ENCODE assay signal across 14 cellular contexts in genomic region chr16:8751481-8752311, GRCh38. TPM values are rescaled to one million over a fixed set of nuclear protein-coding genes. Genes with fewer than 3 reads are reported as not detected.
A peak's percentile ranks its signal among the peaks of the same experiment; 100 is the strongest.
DNase-seq lines count a peak whose midpoint lies in the region; ATAC-seq and TF ChIP-seq lines count a peak whose summit lies in the region.
"Had no signal": no experiment of that assay in that cellular context is flagged by ENCODE, and none has a peak within 500 bp of the region (broad histone marks: within the 10 kb centered on the region; RNA-seq: fewer than 3 reads in every experiment).

No MANE protein-coding gene starts in this region.

- ATAC-seq in body of pancreas (peak; percentile 81), GM18907 (IDR thresholded peaks at IDR 0.05; ENCODE audit: unreplicated experiment) (no peak)

- TF ChIP-seq CTCF in A673 (conservative IDR thresholded peaks at IDR 0.05; ENCODE audit: low read depth, low read length) (no peak), body of pancreas (IDR thresholded peaks at IDR 0.05) (no peak)

- POLR2A ChIA-PET in A673 (lab: Charles Lee; ENCODE audit: low non-redundant PET) = no interaction called here

- no peak overlapping the region for H3K27ac ChIP-seq in A673 (ENCODE audit: low read depth, low read length, poor library complexity, severe bottlenecking)
- peak overlapping the region; percentile 47 to 75 (median 54) for H3K27ac ChIP-seq in body of pancreas

- H3K36me3 ChIP-seq in A673 (ENCODE audit: insufficient read depth, low read length, poor library complexity, severe bottlenecking) = no peaks in the 10 kb centered on the region
- no peaks in the 10 kb centered on the region for H3K36me3 ChIP-seq in body of pancreas (replicated peaks in 1 of 2; ENCODE audit: insufficient read depth in 1 of 2, low read depth in 2 of 2)

- H3K27me3 ChIP-seq in A673 (replicated peaks; ENCODE audit: insufficient read depth, low read depth, low read length, poor library complexity) = no peaks in the 10 kb centered on the region
- no peaks in the 10 kb centered on the region for H3K27me3 ChIP-seq in body of pancreas

- intact Hi-C loops in A673 (cut with micrococcal nuclease; ENCODE audit: unreplicated experiment) = no loop called here
- intact Hi-C loops in body of pancreas (cut with DNase I) = no loop called here

- H3K4me3 ChIP-seq in A673 (ENCODE audit: low read depth, low read length, poor library complexity, severe bottlenecking) = no peak overlapping the region
- no peak overlapping the region for H3K4me3 ChIP-seq in body of pancreas

- H3K9me3 ChIP-seq in A673 (ENCODE audit: low read depth, low read length, poor library complexity, severe bottlenecking) = no peaks in the 10 kb centered on the region
- H3K9me3 ChIP-seq in body of pancreas = no peaks in the 10 kb centered on the region

- BruUV-seq in A673 (replicated peaks; lab: Mats Ljungman, UMichigan) = no TSS peak

- DNase-seq in A673 (ENCODE audit: low spot score) = peak; percentile 37
- peak; percentile 6 for DNase-seq in HK-2 (ENCODE audit: unreplicated experiment)
- peak in 3 of 4 donors; percentile 25 to 47 (median 32) for DNase-seq in body of pancreas
- peak; percentile 76 for DNase-seq in islet precursor cell
- no peak for DNase-seq in Ammon's horn (ENCODE audit: low spot score)
- DNase-seq in DMS114 treated with DMSO at 0.1 percent for 48 hours (lab: John Stamatoyannopoulos, UW; ENCODE audit: unreplicated experiment) = no peak
- no peak for DNase-seq in stimulated activated naive CD4-positive, alpha-beta T cell (lab: John Stamatoyannopoulos, UW)
- DNase-seq: CD4-positive, CD25-positive, alpha-beta regulatory T cell; cortex of kidney; H9; midbrain; NCI-H510A; T-helper 2 cell had no signal

- H3K4me1 ChIP-seq in A673 (ENCODE audit: insufficient read depth, low read length, poor library complexity, severe bottlenecking) = no peaks in the 10 kb centered on the region
- H3K4me1 ChIP-seq in body of pancreas = peaks cover 33% of the 10 kb centered on the region

- CTCF ChIA-PET in A673 (lab: Charles Lee) = no interaction called here

- WGBS in body of pancreas, 2 donors = 42 to 51% methylated on average over 13 to 14 of the region's 14 CpGs

- TF ChIP-seq POLR2A in body of pancreas (IDR thresholded peaks at IDR 0.05) = no peak

RNA-seq across cellular contexts. Expression of gene TMEM186, which starts 45.7 kb away (rescaled TPM):
- total RNA-seq in A673 (2021) = 13.3 and 13.5 TPM in 2 replicates
- total RNA-seq in body of pancreas = 1 to 10 TPM in 1 of 2 donors, under 1 TPM in 1; 0.99 to 3.6 TPM

RNA-seq across cellular contexts. Expression of gene PMM2, which starts 45.9 kb away (rescaled TPM):
- total RNA-seq in A673 (2021) (44.3 and 54.8 TPM in 2 replicates), body of pancreas (100 to 1,000 TPM in 1 of 2 donors, 10 to 100 TPM in 1; 34.8 to 127 TPM)

Comparison
In these comparisons a context has a peak if more than half of its experiments do, and no peak if none do; other contexts are left out.
1. DNase-seq: peak in A673 (single experiment), HK-2 (single experiment), body of pancreas (3 of 4) and islet precursor cell (single experiment); none in Ammon's horn (single experiment), DMS114 treated with DMSO at 0.1 percent for 48 hours (single experiment) and stimulated activated naive CD4-positive, alpha-beta T cell (0 of 6).